ENCODE assay signal across 8 cellular contexts in the genomic region with DNA sequence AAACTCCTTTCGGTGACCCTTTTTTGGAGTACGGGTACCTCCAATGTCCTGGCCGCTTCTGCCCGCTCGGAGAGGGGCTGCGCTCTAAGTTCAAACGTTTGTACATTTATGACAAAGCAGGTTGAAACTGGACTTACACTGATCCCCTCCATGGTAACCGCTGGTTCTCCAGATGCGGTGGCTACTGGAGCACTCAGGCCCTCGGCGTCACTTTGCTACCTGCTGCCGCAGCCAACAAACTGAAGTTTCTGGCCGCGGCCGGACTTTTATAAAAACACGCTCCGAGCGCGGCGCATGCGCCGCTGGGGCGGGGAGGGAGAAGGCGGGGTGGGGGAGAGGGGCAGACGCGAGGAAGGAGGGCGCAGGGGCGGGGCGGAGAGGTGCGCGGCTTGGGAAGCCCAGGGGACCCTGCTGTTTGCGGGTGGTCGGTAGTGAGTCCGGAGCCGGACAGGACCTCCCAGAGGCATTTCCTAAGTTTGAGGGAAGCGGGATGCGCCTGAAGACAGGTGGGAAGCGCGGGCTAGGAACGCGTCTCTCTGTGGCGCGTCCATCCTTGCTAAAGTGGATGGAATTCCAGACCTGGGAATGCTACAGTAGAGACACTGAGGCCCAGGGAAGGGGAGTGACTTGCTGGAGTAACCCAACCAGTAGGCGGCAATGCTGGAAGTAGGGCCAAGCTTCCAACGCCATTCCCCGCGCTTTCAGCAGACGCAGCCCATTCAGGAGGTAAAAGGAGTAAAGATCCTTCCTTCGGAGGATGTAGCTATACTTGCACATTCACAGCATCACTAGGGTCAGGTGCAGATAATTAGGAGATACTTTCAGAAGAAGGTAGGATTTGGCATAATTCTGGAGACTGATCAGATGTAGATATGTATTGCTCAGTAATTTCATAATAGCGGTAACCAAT. TPM values are rescaled to one million over a fixed set of nuclear protein-coding genes. Genes with fewer than 3 reads are reported as not detected.
DNase-seq lines count a peak whose midpoint lies in the region; ATAC-seq and TF ChIP-seq lines count a peak whose summit lies in the region.

A gene (minus strand): TSS at position 241 of the 910 bp plus-strand sequence. CDS start 89 bp downstream, at position 152.

- 1% methylated on average over 37 to 48 of the region's 50 CpGs for WGBS in lower leg skin, 2 donors

- H3K79me2 ChIP-seq in DND-41 (ENCODE audit: insufficient read depth, low read length): peaks cover 52% of the 10 kb centered on the region

- no peaks in the 10 kb centered on the region for H3K9me3 ChIP-seq in DND-41 (ENCODE audit: insufficient read depth, low read length, severe bottlenecking)

- peak within 1 kb of the TSS; percentile 99 for H3K9ac ChIP-seq in DND-41 (ENCODE audit: low read depth, low read length)

- H3K4me3 ChIP-seq in DND-41 (ENCODE audit: low read depth in 1 of 2, low read length in 2 of 2) (peak within 1 kb of the TSS; percentile 72 to 87), lower leg skin (ENCODE audit: low read depth, poor library complexity, severe bottlenecking) (peak within 1 kb of the TSS; percentile 13)

- DNase-seq in DND-41 (peak; percentile 91), NCI-H2171 (lab: John Stamatoyannopoulos, UW) (peak; percentile 90), lower leg skin (ENCODE audit: low spot score in 2 of 2) (peak; percentile 34 to 94), epidermal melanocyte (ENCODE audit: insufficient read length, low spot score) (no peak)
- DNase-seq in activated CD4-positive, alpha-beta T cell treated with anti-CD3 and anti-CD28 coated beads for 24 hours (ENCODE audit: low read depth in 2 of 2): peak; percentile 68 to 76
- DNase-seq in stimulated activated CD4-positive, alpha-beta T cell treated with anti-CD3 and anti-CD28 coated beads, Interleukin-4, amount 100 ng/mL, for 4 hours: peak; percentile 77 to 78

- peak within 1 kb of the TSS; percentile 100 for H3K27ac ChIP-seq in DND-41 (ENCODE audit: low read length)
- H3K27ac ChIP-seq in cingulate gyrus (ENCODE audit: low read depth, low read length): peak within 1 kb of the TSS; percentile 23

- peaks cover 41% of the 10 kb centered on the region for H3K36me3 ChIP-seq in DND-41 (ENCODE audit: insufficient read depth, low read length)

- no peak for TF ChIP-seq POLR2A in lower leg skin (IDR thresholded peaks at IDR 0.05)

- TF ChIP-seq CTCF in DND-41 (IDR thresholded peaks at IDR 0.05; ENCODE audit: borderline replicate concordance, extremely low read depth, low read length, poor library complexity, severe bottlenecking) (peak; percentile 38), lower leg skin (IDR thresholded peaks at IDR 0.05) (no peak)

- intact Hi-C loops in lower leg skin (cut with DNase I; ENCODE audit: low total_unique reads): no loop called here

- peaks cover 47% of the 10 kb centered on the region for H3K4me1 ChIP-seq in DND-41 (ENCODE audit: insufficient read depth, low read length)

- H3K27me3 ChIP-seq in DND-41 (ENCODE audit: insufficient read depth, low read length, poor library complexity): no peaks in the 10 kb centered on the region

- H3K4me2 ChIP-seq in DND-41 (ENCODE audit: insufficient read depth, low read length): peak within 1 kb of the TSS; percentile 81

- ATAC-seq in DND-41 (ENCODE audit: insufficient read depth, low read depth) (peak; percentile 17), HG02642 (IDR thresholded peaks at IDR 0.05; ENCODE audit: poor library complexity, unreplicated experiment) (peak; percentile 33)

- peaks cover 37% of the 10 kb centered on the region for H4K20me1 ChIP-seq in DND-41 (ENCODE audit: insufficient read depth, low read length)

- peak within 1 kb of the TSS; percentile 73 for H2AFZ ChIP-seq in DND-41 (ENCODE audit: low read depth, low read length)

RNA-seq across cellular contexts. Expression of the gene that starts here (rescaled TPM):
- 1 to 10 TPM; 3.9 to 10.0 (median 8.3) TPM for total RNA-seq in lower leg skin
